Comparison of ENCODE assay signal across 9 cellular contexts in the genomic region with DNA sequence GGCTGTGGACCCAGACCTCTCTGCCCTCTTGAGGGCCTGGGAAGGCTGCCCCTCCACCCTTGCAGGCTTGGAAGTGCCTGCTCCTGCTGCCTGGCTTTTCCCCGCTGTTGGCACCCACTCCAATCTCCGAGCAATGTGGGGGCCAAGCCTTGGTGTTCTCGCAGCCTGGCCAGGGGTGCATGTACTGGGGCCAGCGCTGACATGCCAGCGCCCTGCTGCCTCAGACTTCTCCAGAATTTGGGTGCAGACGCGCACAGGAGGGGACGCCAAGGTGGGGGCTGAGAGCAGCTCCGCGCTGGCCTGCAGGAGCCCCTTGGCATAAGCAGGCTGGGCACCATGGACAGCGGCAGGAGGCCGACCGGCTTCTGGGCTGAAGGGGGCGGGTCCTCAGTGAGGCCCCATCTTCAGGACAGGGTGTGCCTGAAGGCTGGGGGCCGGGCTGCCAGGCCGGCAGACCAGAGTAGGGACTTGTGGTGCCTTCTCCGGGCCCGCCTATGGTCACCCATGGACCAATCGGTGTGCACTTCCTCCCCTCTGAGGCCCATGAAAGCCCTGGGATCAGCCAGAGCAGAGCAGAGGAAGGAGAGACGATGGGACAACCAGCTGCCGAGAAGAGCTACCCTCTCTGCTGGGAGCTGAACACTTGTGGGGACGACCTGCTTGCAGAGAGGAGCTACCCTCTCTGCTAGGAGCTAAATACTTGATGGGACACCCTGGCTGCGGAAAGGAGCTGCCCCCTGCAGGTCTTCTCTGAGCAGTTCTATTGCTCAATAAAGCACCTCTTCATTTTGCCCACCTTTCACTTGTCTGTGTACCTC.
DNase-seq lines count a peak whose midpoint lies in the region; ATAC-seq and TF ChIP-seq lines count a peak whose summit lies in the region.
"Had no signal": no experiment of that assay in that cellular context is flagged by ENCODE, and none has a peak within 500 bp of the region (broad histone marks: within the 10 kb centered on the region; RNA-seq: fewer than 3 reads in every experiment).

No MANE protein-coding gene starts in this region.

- no peak for TF ChIP-seq EP300 in tibial nerve (IDR thresholded peaks at IDR 0.05)

- no peaks in the 10 kb centered on the region for H3K36me3 Mint-ChIP-seq in activated T-helper 2 cell treated with anti-CD3 and anti-CD28 coated beads, Interferon-gamma antibody, Interleukin-2, Interleukin-4, amounts not matched to agents 10 μg/mL and 5 μg/mL and 100 μg/mL, durations not matched to agents 14 hours and 24 hours and 36 hours (ENCODE audit: low read depth)
- H3K36me3 Mint-ChIP-seq: stimulated activated naive B cell treated with anti-CD40 and anti-IgM and Interleukin-4, amounts not matched to agents 10 μg/mL and 1 μg/mL and 100 μg/mL, for 72 hours had no signal

- H3K27me3 Mint-ChIP-seq in activated T-helper 2 cell treated with anti-CD3 and anti-CD28 coated beads, Interferon-gamma antibody, Interleukin-2, Interleukin-4, amounts not matched to agents 10 μg/mL and 5 μg/mL and 100 μg/mL, durations not matched to agents 14 hours and 24 hours and 36 hours (ENCODE audit: low read depth): no peaks in the 10 kb centered on the region

- intact Hi-C loops in activated T-helper 2 cell treated with anti-CD3 and anti-CD28 coated beads, Interferon-gamma antibody, Interleukin-2, Interleukin-4, amounts not matched to agents 10 μg/mL and 5 μg/mL and 100 μg/mL, durations not matched to agents 14 hours and 24 hours and 36 hours (cut with micrococcal nuclease): no loop called here

- no peak overlapping the region for H3K27ac ChIP-seq in tibial nerve

- no peaks in the 10 kb centered on the region for H3K9me3 Mint-ChIP-seq in activated T-helper 2 cell treated with anti-CD3 and anti-CD28 coated beads, Interferon-gamma antibody, Interleukin-2, Interleukin-4, amounts not matched to agents 10 μg/mL and 5 μg/mL and 100 μg/mL, durations not matched to agents 14 hours and 24 hours and 36 hours
- H3K9me3 Mint-ChIP-seq: stimulated activated naive B cell treated with anti-CD40 and anti-IgM and Interleukin-4, amounts not matched to agents 10 μg/mL and 1 μg/mL and 100 μg/mL, for 72 hours had no signal

- peak; percentile 56 for DNase-seq in G401 (ENCODE audit: low spot score)
- DNase-seq in M059J (ENCODE audit: low read depth): peak; percentile 11
- peak; percentile 37 for DNase-seq in cerebellar cortex (ENCODE audit: low spot score)
- DNase-seq in lung microvascular endothelial cell (ENCODE audit: low read depth in 2 of 2): peak; percentile 27 to 30
- no peak for DNase-seq in activated T-helper 2 cell treated with anti-CD3 and anti-CD28 coated beads, Interferon-gamma antibody, Interleukin-2, Interleukin-4, amounts not matched to agents 10 μg/mL and 5 μg/mL and 100 μg/mL, durations not matched to agents 14 hours and 24 hours and 36 hours (ENCODE audit: low spot score)
- DNase-seq in tibial nerve (ENCODE audit: low spot score in 2 of 2): no peak
- DNase-seq in NCI-H345 (lab: John Stamatoyannopoulos, UW): no peak
- DNase-seq: stimulated activated naive B cell treated with anti-CD40 and anti-IgM and Interleukin-4, amounts not matched to agents 10 μg/mL and 1 μg/mL and 100 μg/mL, for 72 hours had no signal

- no peak overlapping the region for H3K27ac Mint-ChIP-seq in activated T-helper 2 cell treated with anti-CD3 and anti-CD28 coated beads, Interferon-gamma antibody, Interleukin-2, Interleukin-4, amounts not matched to agents 10 μg/mL and 5 μg/mL and 100 μg/mL, durations not matched to agents 14 hours and 24 hours and 36 hours
- H3K27ac Mint-ChIP-seq: stimulated activated naive B cell treated with anti-CD40 and anti-IgM and Interleukin-4, amounts not matched to agents 10 μg/mL and 1 μg/mL and 100 μg/mL, for 72 hours had no signal

- no peaks in the 10 kb centered on the region for H3K4me1 ChIP-seq in tibial nerve

- H3K4me3 ChIP-seq in tibial nerve: no peak overlapping the region

- TF ChIP-seq CTCF in tibial nerve (IDR thresholded peaks at IDR 0.05): no peak

- H3K36me3 ChIP-seq in tibial nerve: no peaks in the 10 kb centered on the region

- WGBS in tibial nerve, 2 donors: 0 to 37% methylated on average over 3 to 17 of the region's 23 CpGs

- no peak overlapping the region for H3K4me3 Mint-ChIP-seq in activated T-helper 2 cell treated with anti-CD3 and anti-CD28 coated beads, Interferon-gamma antibody, Interleukin-2, Interleukin-4, amounts not matched to agents 10 μg/mL and 5 μg/mL and 100 μg/mL, durations not matched to agents 14 hours and 24 hours and 36 hours (ENCODE audit: low read depth)
- H3K4me3 Mint-ChIP-seq: stimulated activated naive B cell treated with anti-CD40 and anti-IgM and Interleukin-4, amounts not matched to agents 10 μg/mL and 1 μg/mL and 100 μg/mL, for 72 hours had no signal

- ATAC-seq in GM21447 (IDR thresholded peaks at IDR 0.05; ENCODE audit: unreplicated experiment): no peak

- H3K27me3 ChIP-seq in tibial nerve: peaks cover 0 to 31% of the 10 kb centered on the region in 2 donors

- in situ Hi-C loops in G401 (cut with HindIII; ENCODE audit: low sequenced_read_pairs): no loop called here

- no peaks in the 10 kb centered on the region for H3K4me1 Mint-ChIP-seq in activated T-helper 2 cell treated with anti-CD3 and anti-CD28 coated beads, Interferon-gamma antibody, Interleukin-2, Interleukin-4, amounts not matched to agents 10 μg/mL and 5 μg/mL and 100 μg/mL, durations not matched to agents 14 hours and 24 hours and 36 hours (ENCODE audit: low read depth)
- H3K4me1 Mint-ChIP-seq: stimulated activated naive B cell treated with anti-CD40 and anti-IgM and Interleukin-4, amounts not matched to agents 10 μg/mL and 1 μg/mL and 100 μg/mL, for 72 hours had no signal

- TF ChIP-seq POLR2A in tibial nerve (IDR thresholded peaks at IDR 0.05): no peak

- H3K9me3 ChIP-seq in tibial nerve: no peaks in the 10 kb centered on the region

Comparison
In these comparisons a context has a peak if more than half of its experiments do, and no peak if none do; other contexts are left out.
1. DNase-seq: peak in G401 (single experiment), M059J (single experiment), cerebellar cortex (single experiment) and lung microvascular endothelial cell (2 of 2); none in activated T-helper 2 cell treated with anti-CD3 and anti-CD28 coated beads, Interferon-gamma antibody, Interleukin-2, Interleukin-4, amounts not matched to agents 10 μg/mL and 5 μg/mL and 100 μg/mL, durations not matched to agents 14 hours and 24 hours and 36 hours (single experiment), tibial nerve (0 of 2) and NCI-H345 (single experiment).